ENCODE assay signal across 1 cellular context in genomic region chr1:46601257-46602007, GRCh38.
A peak's percentile ranks its signal among the peaks of the same experiment; 100 is the strongest.
TF ChIP-seq lines count a peak whose summit lies in the region.

No MANE protein-coding gene starts in this region.

TF ChIP-seq in K562, 482 proteins besides CTCF, POLR2A, EP300 and RAD21:
- TF ChIP-seq ZKSCAN1 (IDR thresholded peaks at IDR 0.05; ENCODE audit: low read depth, low read length) (peak; percentile 96), HIVEP1 (CRISPR knock-in tag; IDR thresholded peaks at IDR 0.05) (no peak), ZNF764 (CRISPR knock-in tag; IDR thresholded peaks at IDR 0.05; ENCODE audit: low read depth) (no peak)
